8 cellular contexts compared by ENCODE assay signal in the genomic region with DNA sequence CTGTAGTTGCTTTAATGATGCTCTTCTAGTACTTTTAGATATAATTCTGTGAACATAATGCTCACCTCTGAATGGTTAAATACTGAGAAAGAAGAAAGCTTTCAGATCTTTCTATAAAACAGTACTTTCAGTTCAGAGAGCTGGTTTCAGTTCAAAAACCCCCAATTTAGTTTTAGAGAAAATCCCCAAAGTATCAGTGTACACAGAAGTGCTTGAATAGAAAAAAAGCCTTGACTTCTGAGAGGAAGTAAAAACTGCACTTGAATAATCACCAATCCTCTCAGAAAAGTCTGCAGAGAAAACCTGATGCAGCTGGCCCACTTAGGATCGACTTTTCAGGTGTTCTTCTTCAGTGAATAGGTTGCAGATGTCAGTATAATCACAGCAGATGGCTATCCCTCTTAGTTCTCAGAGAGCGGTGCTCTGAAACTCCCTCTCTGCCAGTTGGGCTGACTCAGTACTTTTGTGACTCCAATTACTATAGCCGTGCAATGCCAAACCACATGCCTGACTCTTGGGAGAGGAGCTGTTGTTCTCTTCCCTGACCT.
DNase-seq lines count a peak whose midpoint lies in the region; ATAC-seq and TF ChIP-seq lines count a peak whose summit lies in the region.

No MANE protein-coding gene starts in this region.

- no peak overlapping the region for H2AFZ ChIP-seq in osteoblast (ENCODE audit: low read length)

- ATAC-seq in GM18498 (IDR thresholded peaks at IDR 0.05; ENCODE audit: unreplicated experiment), result peak; percentile 95

- H3K79me2 ChIP-seq in osteoblast (ENCODE audit: insufficient read depth, low read length), result no peaks in the 10 kb centered on the region

- H3K27me3 ChIP-seq in adipocyte (replicated peaks; ENCODE audit: control insufficient read depth, insufficient read depth, low read length) (no peaks in the 10 kb centered on the region), osteoblast (ENCODE audit: insufficient read depth, low read length) (no peaks in the 10 kb centered on the region)

- H3K4me1 ChIP-seq in adipocyte (ENCODE audit: control insufficient read depth, insufficient read depth, low read length), result peaks cover 16% of the 10 kb centered on the region
- peaks cover 25% of the 10 kb centered on the region for H3K4me1 ChIP-seq in osteoblast (ENCODE audit: insufficient read depth, low read length)

- H3K9ac ChIP-seq in adipocyte (ENCODE audit: low read length), result peak overlapping the region; percentile 32

- H3K36me3 ChIP-seq in adipocyte (ENCODE audit: control insufficient read depth, insufficient read depth, low read length, severe bottlenecking), result no peaks in the 10 kb centered on the region
- H3K36me3 ChIP-seq in osteoblast (ENCODE audit: insufficient read depth, low read length), result no peaks in the 10 kb centered on the region

- DNase-seq in HCEC 1CT, result peak; percentile 57
- DNase-seq in NCI-H1092 treated with DMSO at 0.1 percent for 48 hours (lab: John Stamatoyannopoulos, UW), result peak; percentile 90
- DNase-seq in adipocyte (ENCODE audit: low read depth), result peak; percentile 84
- peak; percentile 1 for DNase-seq in osteoblast (ENCODE audit: insufficient read length, low spot score, missing footprints)
- DNase-seq in Kasumi-1 (lab: John Stamatoyannopoulos, UW), result no peak
- no peak for DNase-seq in NCI-H1048 (lab: John Stamatoyannopoulos, UW)
- no peak for DNase-seq in HPDE6-E6E7 (ENCODE audit: extremely low spot score)

- peak overlapping the region; percentile 74 for H3K27ac ChIP-seq in osteoblast (ENCODE audit: low read depth, low read length)

- TF ChIP-seq CTCF in osteoblast (IDR thresholded peaks at IDR 0.05; ENCODE audit: extremely low read depth, low read depth, low read length), result no peak

- H3K9me3 ChIP-seq in adipocyte (ENCODE audit: control insufficient read depth, low read length), result no peaks in the 10 kb centered on the region
- H3K9me3 ChIP-seq in osteoblast (ENCODE audit: low read depth, low read length), result no peaks in the 10 kb centered on the region

- H4K20me1 ChIP-seq in osteoblast (ENCODE audit: insufficient read depth, low read length), result no peaks in the 10 kb centered on the region

- H3K4me2 ChIP-seq in osteoblast (ENCODE audit: insufficient read depth, low read length), result peak overlapping the region; percentile 77

- H3K4me3 ChIP-seq in adipocyte (ENCODE audit: low read length) (no peak overlapping the region), osteoblast (ENCODE audit: insufficient read depth, low read length) (peak overlapping the region; percentile 34)

Comparison
In these comparisons a context has a peak if more than half of its experiments do, and no peak if none do; other contexts are left out.
1. DNase-seq: peak in HCEC 1CT (single experiment), NCI-H1092 treated with DMSO at 0.1 percent for 48 hours (single experiment), adipocyte (single experiment) and osteoblast (single experiment); none in Kasumi-1 (0 of 2), NCI-H1048 (single experiment) and HPDE6-E6E7 (single experiment).